ENCODE assay signal across 10 cellular contexts in genomic region chr11:85316967-85317366, GRCh38.
A peak's percentile ranks its signal among the peaks of the same experiment; 100 is the strongest.
DNase-seq lines count a peak whose midpoint lies in the region; ATAC-seq and TF ChIP-seq lines count a peak whose summit lies in the region.
"Had no signal": no experiment of that assay in that cellular context is flagged by ENCODE, and none has a peak within 500 bp of the region (broad histone marks: within the 10 kb centered on the region; RNA-seq: fewer than 3 reads in every experiment).

No MANE protein-coding gene starts in this region.

- H3K4me3 ChIP-seq in endodermal cell (ENCODE audit: low read length) (no peak overlapping the region), gastroesophageal sphincter (no peak overlapping the region)

- H3K27me3 ChIP-seq in endodermal cell (ENCODE audit: control insufficient read depth, insufficient read depth, low read length, poor library complexity, severe bottlenecking) = no peaks in the 10 kb centered on the region
- H3K27me3 ChIP-seq in gastroesophageal sphincter = no peaks in the 10 kb centered on the region

- no peaks in the 10 kb centered on the region for H3K9me3 Mint-ChIP-seq in endodermal cell

- no peak for TF ChIP-seq POLR2A in gastroesophageal sphincter (IDR thresholded peaks at IDR 0.05)

- DNase-seq in GM13976 (ENCODE audit: low spot score) (peak; percentile 23), SHP77 treated with DMSO at 0.1 percent for 48 hours (lab: John Stamatoyannopoulos, UW) (peak; percentile 95), endodermal cell (no peak), NCI-H446 treated with DMSO at 0.1 percent for 48 hours (lab: John Stamatoyannopoulos, UW) (no peak), HCEC 1CT (no peak)
- DNase-seq: NCI-H526 treated with DMSO at 0.1 percent for 48 hours had no signal

- no peaks in the 10 kb centered on the region for H3K36me3 Mint-ChIP-seq in endodermal cell (ENCODE audit: low read depth)
- H3K36me3 Mint-ChIP-seq: activated naive CD8-positive, alpha-beta T cell had no signal

- H3K27me3 Mint-ChIP-seq in endodermal cell (ENCODE audit: insufficient read depth) = no peaks in the 10 kb centered on the region
- H3K27me3 Mint-ChIP-seq: activated naive CD8-positive, alpha-beta T cell had no signal

- no peak overlapping the region for H3K9ac ChIP-seq in endodermal cell (ENCODE audit: extremely low read depth, low read length, poor library complexity, severe bottlenecking)

- H3K4me1 Mint-ChIP-seq in endodermal cell = peaks cover 3% of the 10 kb centered on the region

- 92 to 100% methylated on average over 2 to 5 of the region's 5 CpGs for WGBS in endodermal cell (ENCODE audit: insufficient coverage in 1 of 2, insufficient read length in 1 of 2), 2 experiments
- WGBS in gastroesophageal sphincter (ENCODE audit: low coverage in 1 of 2), 2 donors = 83% methylated on average over 4 to 5 of the region's 5 CpGs

- H3K27ac ChIP-seq in endodermal cell (ENCODE audit: low read depth, low read length) (no peak overlapping the region), gastroesophageal sphincter (no peak overlapping the region)

- no peak overlapping the region for H3K27ac Mint-ChIP-seq in endodermal cell
- H3K27ac Mint-ChIP-seq: activated naive CD8-positive, alpha-beta T cell had no signal

- TF ChIP-seq CTCF in GM13976 (IDR thresholded peaks at IDR 0.05; ENCODE audit: borderline replicate concordance, control extremely low read depth, extremely low read depth, insufficient read depth, missing control alignments) (no peak), endodermal cell (conservative IDR thresholded peaks at IDR 0.05) (no peak), gastroesophageal sphincter (IDR thresholded peaks at IDR 0.05) (no peak)

- H3K36me3 ChIP-seq in endodermal cell (ENCODE audit: control insufficient read depth, insufficient read depth, low read length) (no peaks in the 10 kb centered on the region), gastroesophageal sphincter (no peaks in the 10 kb centered on the region)

- TF ChIP-seq EP300 in gastroesophageal sphincter (IDR thresholded peaks at IDR 0.05) = no peak

- ATAC-seq in GM21619 (IDR thresholded peaks at IDR 0.05; ENCODE audit: unreplicated experiment) (peak; percentile 99), HG03558 (IDR thresholded peaks at IDR 0.05; ENCODE audit: extremely low read depth, unreplicated experiment) (peak; percentile 98), gastroesophageal sphincter (no peak)

- H3K4me3 Mint-ChIP-seq in endodermal cell = no peak overlapping the region
- H3K4me3 Mint-ChIP-seq: activated naive CD8-positive, alpha-beta T cell had no signal

- H3K4me1 ChIP-seq in endodermal cell (ENCODE audit: control insufficient read depth, insufficient read depth, low read length) = no peaks in the 10 kb centered on the region
- no peaks in the 10 kb centered on the region for H3K4me1 ChIP-seq in gastroesophageal sphincter

- in situ Hi-C loops in GM13976 (cut with MboI; ENCODE audit: low sequenced_read_pairs, unreplicated experiment) = no loop called here

- H3K9me3 ChIP-seq in endodermal cell (ENCODE audit: control insufficient read depth, low read length) (no peaks in the 10 kb centered on the region), gastroesophageal sphincter (no peaks in the 10 kb centered on the region)

Comparison
In these comparisons a context has a peak if more than half of its experiments do, and no peak if none do; other contexts are left out.
1. DNase-seq: peak in GM13976 (single experiment) and SHP77 treated with DMSO at 0.1 percent for 48 hours (single experiment); none in endodermal cell (single experiment), NCI-H446 treated with DMSO at 0.1 percent for 48 hours (single experiment) and HCEC 1CT (single experiment).